ENCODE assay signal across 11 cellular contexts in the genomic region with DNA sequence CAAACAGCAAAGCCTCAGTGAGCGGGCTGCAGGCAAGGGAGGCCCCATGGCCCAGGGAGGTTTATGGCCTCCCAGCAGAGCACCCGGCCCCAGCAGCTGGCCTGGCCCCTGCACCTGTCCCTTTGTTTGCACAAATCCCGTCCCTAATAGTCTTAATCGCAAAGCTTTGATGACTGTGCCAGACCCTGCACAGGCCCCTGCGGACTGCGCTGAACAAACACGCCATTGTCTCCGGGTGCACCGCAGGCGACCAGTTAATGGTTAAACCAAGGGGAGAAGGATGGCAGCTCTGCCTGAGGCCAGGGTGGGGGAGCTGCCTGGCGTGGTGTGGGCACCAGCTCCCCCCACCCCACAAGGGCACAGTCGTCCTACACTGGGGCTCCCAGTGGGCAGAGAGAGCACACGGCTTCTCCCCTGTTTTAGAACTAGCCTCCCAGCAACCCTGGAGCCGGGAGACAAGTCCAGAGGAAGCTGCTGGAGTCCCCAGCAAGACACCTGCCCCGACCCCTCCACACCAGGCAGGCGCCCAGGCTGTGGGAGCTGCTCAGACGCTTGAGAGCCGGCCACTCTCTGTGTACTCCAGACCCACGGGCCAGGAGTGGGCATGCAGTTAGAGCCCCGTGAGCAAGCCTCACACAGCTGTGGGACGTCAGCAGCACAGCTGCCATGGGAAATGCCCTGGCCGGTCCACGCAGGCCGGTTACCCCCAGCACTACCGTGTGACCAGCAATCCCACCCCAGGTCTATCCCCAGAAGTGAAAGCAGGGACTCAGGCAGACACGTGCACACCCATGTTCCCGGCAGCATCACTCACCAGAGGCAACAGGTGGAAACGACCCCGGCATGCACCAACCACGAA. TPM values are rescaled to one million over a fixed set of nuclear protein-coding genes. Genes with fewer than 3 reads are reported as not detected.
DNase-seq lines count a peak whose midpoint lies in the region; ATAC-seq, FAIRE-seq and TF ChIP-seq lines count a peak whose summit lies in the region.
"Had no signal": no experiment of that assay in that cellular context is flagged by ENCODE, and none has a peak within 500 bp of the region (broad histone marks: within the 10 kb centered on the region; RNA-seq: fewer than 3 reads in every experiment).

No MANE protein-coding gene starts in this region.

- H3K9ac ChIP-seq in mucosa of rectum (ENCODE audit: low read depth in 1 of 2, low read length in 2 of 2) (no peak overlapping the region), Karpas-422 (ENCODE audit: low read length) (no peak overlapping the region)

- no peaks in the 10 kb centered on the region for H4K20me1 ChIP-seq in Karpas-422 (ENCODE audit: insufficient read depth, low read depth, low read length)

- no peaks in the 10 kb centered on the region for H3K36me3 ChIP-seq in Peyer's patch
- no peaks in the 10 kb centered on the region for H3K36me3 ChIP-seq in mucosa of rectum (ENCODE audit: control insufficient read depth in 2 of 2, insufficient read depth in 2 of 2, low read length in 2 of 2)
- H3K36me3 ChIP-seq in Karpas-422 (ENCODE audit: insufficient read depth, low read length), result no peaks in the 10 kb centered on the region

- no peaks in the 10 kb centered on the region for H3K79me2 ChIP-seq in Karpas-422 (ENCODE audit: low read length)

- H2AFZ ChIP-seq in Karpas-422 (ENCODE audit: low read length), result no peak overlapping the region

- H3K4me1 ChIP-seq in Peyer's patch (peaks cover 0 to 23% (median 0%) of the 10 kb centered on the region in 4 donors), mucosa of rectum (ENCODE audit: control insufficient read depth in 2 of 2, insufficient read depth in 2 of 2, low read length in 2 of 2) (peaks cover 4 to 18% of the 10 kb centered on the region in 2 donors), Karpas-422 (ENCODE audit: low read length) (no peaks in the 10 kb centered on the region)

- H3K9me3 ChIP-seq in Peyer's patch, result peaks cover 0 to 4% (median 0%) of the 10 kb centered on the region in 4 donors
- H3K9me3 ChIP-seq in mucosa of rectum (ENCODE audit: control insufficient read depth in 2 of 2, low read length in 2 of 2), result no peaks in the 10 kb centered on the region
- no peaks in the 10 kb centered on the region for H3K9me3 ChIP-seq in Karpas-422 (ENCODE audit: low read length)

- no peaks in the 10 kb centered on the region for H3K27me3 ChIP-seq in Peyer's patch
- peaks cover 0 to 3% of the 10 kb centered on the region in 2 donors for H3K27me3 ChIP-seq in mucosa of rectum (ENCODE audit: control insufficient read depth in 2 of 2, insufficient read depth in 2 of 2, low read length in 2 of 2)
- H3K27me3 ChIP-seq in Karpas-422 (ENCODE audit: low read length), result no peaks in the 10 kb centered on the region

- no peak overlapping the region for H3K4me3 ChIP-seq in Peyer's patch
- H3K4me3 ChIP-seq in mucosa of rectum (ENCODE audit: low read length in 2 of 2), result no peak overlapping the region
- no peak overlapping the region for H3K4me3 ChIP-seq in Karpas-422 (ENCODE audit: low read length)
- H3K4me3 ChIP-seq: dorsolateral prefrontal cortex had no signal

- peak overlapping the region in 1 of 4 donors; percentile 39 for H3K27ac ChIP-seq in Peyer's patch
- peak overlapping the region; percentile 6 to 52 for H3K27ac ChIP-seq in mucosa of rectum (ENCODE audit: low read depth in 2 of 2, low read length in 2 of 2)
- H3K27ac ChIP-seq in Karpas-422 (ENCODE audit: low read length), result no peak overlapping the region
- H3K27ac ChIP-seq: dorsolateral prefrontal cortex had no signal

- no peak overlapping the region for H3K4me2 ChIP-seq in Karpas-422 (ENCODE audit: low read depth, low read length, poor library complexity, severe bottlenecking)

- no peak for TF ChIP-seq CTCF in Peyer's patch (IDR thresholded peaks at IDR 0.05)

- TF ChIP-seq POLR2A in Peyer's patch (IDR thresholded peaks at IDR 0.05), result no peak

- no peak for FAIRE-seq in urothelium cell line (lab: Jason Lieb, UNC)

- peak; percentile 97 for DNase-seq in COR-L47 (lab: John Stamatoyannopoulos, UW)
- DNase-seq in LoVo (ENCODE audit: low spot score), result peak; percentile 72
- DNase-seq in Peyer's patch, result peak in 2 of 3 donors; percentile 66 to 79
- no peak for DNase-seq in urothelium cell line (ENCODE audit: low spot score)
- no peak for DNase-seq in Karpas-422
- DNase-seq in NCI-H1694 treated with DMSO at 0.1 percent for 48 hours (lab: John Stamatoyannopoulos, UW), result no peak
- DNase-seq: SIG-M5 had no signal

- no peak for ATAC-seq in GM21529 (IDR thresholded peaks at IDR 0.05; ENCODE audit: unreplicated experiment)

- no peaks in the 10 kb centered on the region for H3K9me2 ChIP-seq in Karpas-422 (replicated peaks; ENCODE audit: insufficient read depth, low read length)

RNA-seq across cellular contexts. Expression of gene TH, which starts 39.7 kb away (rescaled TPM):
- total RNA-seq in Peyer's patch, result 1 to 10 TPM in 1 of 4 donors, not detected in 3; 1.7 TPM
- not detected in 2 replicates for total RNA-seq in Karpas-422 (2014; rRNA removed; shearing (Covaris generic); ENCODE audit: low replicate concordance)
- total RNA-seq: pulmonary artery endothelial cell had no signal

RNA-seq across cellular contexts. Expression of gene INS, which starts 50.3 kb away (rescaled TPM):
- not detected for total RNA-seq in Peyer's patch
- total RNA-seq in Karpas-422 (2014; rRNA removed; shearing (Covaris generic); ENCODE audit: low replicate concordance), result not detected in 2 replicates
- total RNA-seq: dorsolateral prefrontal cortex, pulmonary artery endothelial cell had no signal

RNA-seq across cellular contexts. Expression of gene ASCL2, which starts 59.0 kb away (rescaled TPM):
- 10 to 100 TPM in 1 of 4 donors, 1 to 10 TPM in 3; 7.5 to 11.9 (median 8.4) TPM for total RNA-seq in Peyer's patch
- not detected in 2 replicates for total RNA-seq in Karpas-422 (2014; rRNA removed; shearing (Covaris generic); ENCODE audit: low replicate concordance)
- total RNA-seq: pulmonary artery endothelial cell had no signal

Comparison
In these comparisons a context has a peak if more than half of its experiments do, and no peak if none do; other contexts are left out.
1. DNase-seq: peak in COR-L47 (single experiment), LoVo (single experiment) and Peyer's patch (2 of 3); none in urothelium cell line (single experiment), Karpas-422 (single experiment) and NCI-H1694 treated with DMSO at 0.1 percent for 48 hours (single experiment).